In genomic region chr9:94934816-94935328, GRCh38 we compare ENCODE assay signal across 24 cellular contexts.
DNase-seq lines count a peak whose midpoint lies in the region; ATAC-seq and TF ChIP-seq lines count a peak whose summit lies in the region.
"Had no signal": no experiment of that assay in that cellular context is flagged by ENCODE, and none has a peak within 500 bp of the region (broad histone marks: within the 10 kb centered on the region; RNA-seq: fewer than 3 reads in every experiment).

No MANE protein-coding gene starts in this region.

- H3K4me1 Mint-ChIP-seq in chondrocyte (ENCODE audit: low read depth) (peaks cover 86% of the 10 kb centered on the region), osteocyte (ENCODE audit: unreplicated experiment) (peaks cover 64% of the 10 kb centered on the region)

- peaks cover 19% of the 10 kb centered on the region for H3K9me1 ChIP-seq in IMR-90 (ENCODE audit: insufficient read depth, low read length)

- BruUV-seq in IMR-90 (replicated peaks; lab: Mats Ljungman, UMichigan) (no TSS peak), Panc1 (replicated peaks; lab: Mats Ljungman, UMichigan) (no TSS peak)

- H2BK5ac ChIP-seq in IMR-90 (ENCODE audit: low read depth, low read length, poor library complexity, severe bottlenecking), result no peak overlapping the region

- no peak overlapping the region for H3K4me3 Mint-ChIP-seq in chondrocyte (ENCODE audit: unreplicated experiment)
- no peak overlapping the region for H3K4me3 Mint-ChIP-seq in osteocyte (ENCODE audit: unreplicated experiment)
- H3K4me3 Mint-ChIP-seq: CD4-positive, alpha-beta T cell; IgD-negative memory B cell had no signal

- H3K27me3 ChIP-seq in IMR-90 (ENCODE audit: control insufficient read depth, insufficient read depth, low read length) (no peaks in the 10 kb centered on the region), Panc1 (ENCODE audit: control insufficient read depth, insufficient read depth, low read length) (no peaks in the 10 kb centered on the region)
- H3K27me3 ChIP-seq: BLaER1, MG63 had no signal

- H3K9ac ChIP-seq in IMR-90 (ENCODE audit: low read depth, low read length), result no peak overlapping the region
- H3K9ac ChIP-seq: BLaER1, SK-N-SH had no signal

- POLR2A ChIA-PET in IMR-90 (lab: Charles Lee; ENCODE audit: unreplicated experiment) (no interaction called here), Panc1 (lab: Charles Lee) (no interaction called here)

- H3K36me3 ChIP-seq in IMR-90 (ENCODE audit: control insufficient read depth, insufficient read depth, low read length) (no peaks in the 10 kb centered on the region), Panc1 (ENCODE audit: control insufficient read depth, insufficient read depth, low read length) (no peaks in the 10 kb centered on the region)

- H3K14ac ChIP-seq in IMR-90 (replicated peaks; ENCODE audit: low read depth, low read length), result peak overlapping the region; percentile 34; the same call in 1 of the 2 replicates

- peak overlapping the region; percentile 62; the same call in 1 of the 2 replicates for H2BK20ac ChIP-seq in IMR-90 (ENCODE audit: low read depth, low read length)

- peak overlapping the region; percentile 31 for H2AK9ac ChIP-seq in IMR-90 (replicated peaks; ENCODE audit: low read depth, low read length, poor library complexity)

- no peak overlapping the region for H3K4me3 ChIP-seq in IMR-90 (ENCODE audit: insufficient read depth, low read depth, low read length)
- H3K4me3 ChIP-seq in Panc1 (ENCODE audit: low read depth in 2 of 2, low read length in 2 of 2), result no peak overlapping the region
- H3K4me3 ChIP-seq: BLaER1, MG63 had no signal

- H3K27ac ChIP-seq in IMR-90 (ENCODE audit: insufficient read depth, low read length), result no peak overlapping the region
- peak overlapping the region; percentile 51; the same call in 1 of the 2 replicates for H3K27ac ChIP-seq in Panc1 (ENCODE audit: low read length)
- H3K27ac ChIP-seq: BLaER1 had no signal

- dilution Hi-C loops in IMR-90 (cut with HindIII; ENCODE audit: low sequenced_read_pairs, unreplicated experiment), result no loop called here

- no peak overlapping the region for H3K4me2 ChIP-seq in IMR-90 (ENCODE audit: low read depth, low read length)
- H3K4me2 ChIP-seq: BLaER1, SK-N-SH had no signal

- no peak for TF ChIP-seq CTCF in IMR-90 (conservative IDR thresholded peaks at IDR 0.05; ENCODE audit: low read depth, low read length)
- no peak for TF ChIP-seq CTCF in Panc1 (IDR thresholded peaks at IDR 0.05)
- no peak for TF ChIP-seq CTCF in chondrocyte (IDR thresholded peaks at IDR 0.05)
- TF ChIP-seq CTCF in osteocyte (IDR thresholded peaks at IDR 0.05), result no peak

- ATAC-seq in IMR-90 (ENCODE audit: low read depth), result no peak
- ATAC-seq in Panc1, result no peak
- no peak for ATAC-seq in GM19324 (IDR thresholded peaks at IDR 0.05; ENCODE audit: low FRiP score, unreplicated experiment)

- H3K27ac Mint-ChIP-seq in chondrocyte (ENCODE audit: unreplicated experiment) (peak overlapping the region; percentile 79), osteocyte (ENCODE audit: unreplicated experiment) (peak overlapping the region; percentile 81)
- H3K27ac Mint-ChIP-seq: CD4-positive, alpha-beta T cell had no signal

- 0 out of 2 replicates have a peak overlapping the region, but pooled peaks have one; percentile 7 for H4K5ac ChIP-seq in IMR-90 (ENCODE audit: low read depth, low read length)

- TF ChIP-seq RAD21 in IMR-90 (IDR thresholded peaks at IDR 0.05; ENCODE audit: low read length), result no peak

- in situ Hi-C loops in IMR-90 (cut with MboI; ENCODE audit: low sequenced_read_pairs) (no loop called here), Panc1 (cut with HindIII; ENCODE audit: low pct_unique_long_range_greater_than_20kb, low sequenced_read_pairs) (no loop called here)

- peak overlapping the region; percentile 97 for H2BK120ac ChIP-seq in IMR-90 (ENCODE audit: low read depth, low read length)

- 88% methylated on average over 1 of the region's 9 CpGs; no CpG with 5 or more reads in 1 of the 2 experiments for WGBS in IMR-90 (ENCODE audit: extremely low coverage in 2 of 2, insufficient read length in 1 of 2), 2 experiments

- peak overlapping the region; percentile 47; the same call in 1 of the 3 replicates for H2BK15ac ChIP-seq in IMR-90 (ENCODE audit: low read depth, low read length)

- H3K36me3 Mint-ChIP-seq in chondrocyte (ENCODE audit: low read depth) (peaks cover 29% of the 10 kb centered on the region), osteocyte (ENCODE audit: unreplicated experiment) (peaks cover 12% of the 10 kb centered on the region)

- no peak overlapping the region for H2AFZ ChIP-seq in IMR-90 (replicated peaks; ENCODE audit: low read length, poor library complexity)

- CTCF ChIA-PET in IMR-90 (lab: Yijun Ruan, JAX), result interaction anchor here (0.5 to 1.4 kb wide), 2 partner anchors 91 to 145 kb away, joined by 3 read pairs; no protein-coding TSS in a partner anchor
- CTCF ChIA-PET in Panc1 (lab: Charles Lee), result no interaction called here

- intact Hi-C loops in IMR-90 (cut with micrococcal nuclease) (no loop called here), Panc1 (cut with micrococcal nuclease; ENCODE audit: unreplicated experiment) (no loop called here)

- no peaks in the 10 kb centered on the region for H4K20me1 ChIP-seq in IMR-90 (ENCODE audit: insufficient read depth, low read length)
- H4K20me1 ChIP-seq: BLaER1 had no signal

- H3K9me3 Mint-ChIP-seq in chondrocyte (ENCODE audit: low read depth) (peaks cover 4% of the 10 kb centered on the region), osteocyte (ENCODE audit: unreplicated experiment) (no peaks in the 10 kb centered on the region)
- H3K9me3 Mint-ChIP-seq: CD4-positive, alpha-beta T cell had no signal

- peak overlapping the region in 1 of 2 experiments; percentile 39; a peak in 1 of 4 replicates for H4K8ac ChIP-seq in IMR-90 (ENCODE audit: low read depth in 2 of 2, low read length in 2 of 2)

- TF ChIP-seq POLR2A in IMR-90 (IDR thresholded peaks at IDR 0.05; ENCODE audit: low read depth, low read length), result no peak

- H3K4ac ChIP-seq in IMR-90 (ENCODE audit: low read depth, low read length), result peak overlapping the region; percentile 60

- H3K56ac ChIP-seq in IMR-90 (ENCODE audit: extremely low read depth, insufficient read depth, low read length), result no peak overlapping the region

- H3K27me3 Mint-ChIP-seq in chondrocyte (ENCODE audit: low read depth) (no peaks in the 10 kb centered on the region), osteocyte (ENCODE audit: unreplicated experiment) (no peaks in the 10 kb centered on the region)
- H3K27me3 Mint-ChIP-seq: CD4-positive, alpha-beta T cell; IgD-negative memory B cell had no signal

- H3K79me1 ChIP-seq in IMR-90 (ENCODE audit: low read depth in 1 of 2, low read length in 2 of 2), result peaks cover 12 to 33% of the 10 kb centered on the region in 2 experiments

- H3K4me1 ChIP-seq in IMR-90 (ENCODE audit: control insufficient read depth, insufficient read depth, low read length) (peaks cover 27% of the 10 kb centered on the region), Panc1 (ENCODE audit: control insufficient read depth, insufficient read depth, low read length) (peaks cover 9% of the 10 kb centered on the region)

- peak overlapping the region; percentile 42; the same call in 1 of the 2 replicates for H3K18ac ChIP-seq in IMR-90 (ENCODE audit: low read depth, low read length)

- DNase-seq in IMR-90 (no peak), Panc1 (ENCODE audit: low read depth, low spot score) (no peak), chondrocyte (ENCODE audit: low spot score) (no peak), osteocyte (ENCODE audit: extremely low spot score, unreplicated experiment) (no peak), DMS153 (lab: John Stamatoyannopoulos, UW) (no peak), dermis blood vessel endothelial cell (no peak)
- no peak for DNase-seq in stimulated activated CD8-positive, alpha-beta memory T cell treated with anti-CD3 and anti-CD28 coated beads, Interleukin-4, amount 100 ng/mL, for 48 hours
- DNase-seq: ACHN; CD4-positive, alpha-beta T cell; COR-L47; DMS 273 treated with DMSO at 0.1 percent for 48 hours; Karpas-422; MG63; NCI-H1092; NCI-H1436; NCI-H187 treated with DMSO at 0.1 percent for 48 hours; NCI-H2107; NCI-H446 treated with DMSO at 0.1 percent for 48 hours; NCI-H526 treated with DMSO at 0.1 percent for 48 hours; SHP77 treated with DMSO at 0.1 percent for 48 hours; SK-N-SH had no signal

- H3K9me3 ChIP-seq in IMR-90 (ENCODE audit: control insufficient read depth, insufficient read depth, low read length) (no peaks in the 10 kb centered on the region), Panc1 (ENCODE audit: control insufficient read depth, insufficient read depth, low read depth, low read length) (no peaks in the 10 kb centered on the region)
- H3K9me3 ChIP-seq: BLaER1, MG63, SK-N-SH had no signal

- no peak overlapping the region for H3K23ac ChIP-seq in IMR-90 (ENCODE audit: low read depth, low read length)

- peak overlapping the region; percentile 61 for H2AK5ac ChIP-seq in IMR-90 (ENCODE audit: low read depth, low read length)

- peak overlapping the region; percentile 56; the same call in 1 of the 2 replicates for H4K91ac ChIP-seq in IMR-90 (ENCODE audit: insufficient read depth, low read depth, low read length)

TF ChIP-seq in IMR-90, 13 proteins besides CTCF, POLR2A, EP300 and RAD21:
- no peak for TF ChIP-seq RFX5 (IDR thresholded peaks at IDR 0.05; ENCODE audit: low read depth, low read length)
- no peak for TF ChIP-seq BHLHE40 (IDR thresholded peaks at IDR 0.05; ENCODE audit: low read depth, low read length)
- no peak for TF ChIP-seq MAFK (IDR thresholded peaks at IDR 0.05; ENCODE audit: low read depth, low read length)
